ENCODE assay signal across 12 cellular contexts in genomic region chr22:24485608-24486007, GRCh38. TPM values are rescaled to one million over a fixed set of nuclear protein-coding genes. Genes with fewer than 3 reads are reported as not detected.
A peak's percentile ranks its signal among the peaks of the same experiment; 100 is the strongest.
DNase-seq lines count a peak whose midpoint lies in the region; ATAC-seq and TF ChIP-seq lines count a peak whose summit lies in the region.
"Had no signal": no experiment of that assay in that cellular context is flagged by ENCODE, and none has a peak within 500 bp of the region (broad histone marks: within the 10 kb centered on the region; RNA-seq: fewer than 3 reads in every experiment).

No MANE protein-coding gene starts in this region.

- no peaks in the 10 kb centered on the region for H3K27me3 ChIP-seq in A673 (replicated peaks; ENCODE audit: insufficient read depth, low read depth, low read length, poor library complexity)
- no peaks in the 10 kb centered on the region for H3K27me3 ChIP-seq in WERI-Rb-1 (ENCODE audit: insufficient read depth, low read depth, severe bottlenecking)
- no peaks in the 10 kb centered on the region for H3K27me3 ChIP-seq in hepatocyte
- peaks cover 0 to 2% (median 0%) of the 10 kb centered on the region in 45 donors for H3K27me3 ChIP-seq in dorsolateral prefrontal cortex

- DNase-seq in A673 (ENCODE audit: low spot score) (peak; percentile 43), GM13977 (ENCODE audit: low spot score) (no peak), WERI-Rb-1 (no peak), hepatocyte (ENCODE audit: low spot score) (no peak), NK-92 (lab: John Stamatoyannopoulos, UW; ENCODE audit: unreplicated experiment) (no peak), dorsolateral prefrontal cortex (no peak)
- DNase-seq: activated T-cell treated with anti-CD3 and anti-CD28 coated beads, Interleukin-2, amount 50 U/mL, for 48 hours; NCI-H1436 had no signal

- peak; percentile 55 for TF ChIP-seq CTCF in A673 (conservative IDR thresholded peaks at IDR 0.05; ENCODE audit: low read depth, low read length)
- TF ChIP-seq CTCF in GM13977 (IDR thresholded peaks at IDR 0.05; ENCODE audit: extremely low read depth, insufficient read depth, missing control alignments) = peak; percentile 21
- TF ChIP-seq CTCF in WERI-Rb-1 (IDR thresholded peaks at IDR 0.05; ENCODE audit: low read depth, low read length) = peak; percentile 39
- TF ChIP-seq CTCF in hepatocyte (IDR thresholded peaks at IDR 0.05; ENCODE audit: poor library complexity) = peak; percentile 27
- peak in 26 of 56 donors; percentile 8 to 45 (median 25) for TF ChIP-seq CTCF in dorsolateral prefrontal cortex (IDR thresholded peaks at IDR 0.05 in 54 of 56, conservative IDR thresholded peaks at IDR 0.05 in 2 of 56; ENCODE audit: low read depth in 1 of 56, partially characterized antibody in 56 of 56)

- H3K4me1 ChIP-seq in A673 (ENCODE audit: insufficient read depth, low read length, poor library complexity, severe bottlenecking) (peaks cover 49% of the 10 kb centered on the region), hepatocyte (ENCODE audit: insufficient read depth) (no peaks in the 10 kb centered on the region)

- H3K4me2 ChIP-seq in hepatocyte = no peak overlapping the region

- H3K4me3 ChIP-seq in A673 (ENCODE audit: low read depth, low read length, poor library complexity, severe bottlenecking) = no peak overlapping the region
- no peak overlapping the region for H3K4me3 ChIP-seq in WERI-Rb-1 (ENCODE audit: low read depth, low read length)
- no peak overlapping the region for H3K4me3 ChIP-seq in hepatocyte
- no peak overlapping the region for H3K4me3 ChIP-seq in dorsolateral prefrontal cortex
- H3K4me3 ChIP-seq: skin epidermis had no signal

- no peaks in the 10 kb centered on the region for H3K9me2 ChIP-seq in hepatocyte (replicated peaks; ENCODE audit: insufficient read depth)

- CTCF ChIA-PET in A673 (lab: Charles Lee) = interaction anchor here (1.3 kb wide), 1 partner anchor 62 kb away, joined by 7 read pairs; no protein-coding TSS in a partner anchor

- H3K36me3 ChIP-seq in A673 (ENCODE audit: insufficient read depth, low read length, poor library complexity, severe bottlenecking) (no peaks in the 10 kb centered on the region), WERI-Rb-1 (no peaks in the 10 kb centered on the region), hepatocyte (replicated peaks; ENCODE audit: insufficient read depth, low read depth) (no peaks in the 10 kb centered on the region)

- no peaks in the 10 kb centered on the region for H4K20me1 ChIP-seq in hepatocyte (ENCODE audit: insufficient read depth, poor library complexity, severe bottlenecking)

- intact Hi-C loops in A673 (cut with micrococcal nuclease; ENCODE audit: unreplicated experiment) (loop anchor here (5.0 kb wide), 1 partner anchor 58 kb away; the partner anchor contains the start of gene ADORA2A), dorsolateral prefrontal cortex (cut with DNase I) (no loop called here)

- BruUV-seq in A673 (replicated peaks; lab: Mats Ljungman, UMichigan) = no TSS peak

- no peak overlapping the region for H2AFZ ChIP-seq in hepatocyte

- WGBS in hepatocyte (ENCODE audit: low lambda C conversion rate, missing lambda C conversion rate) = 68% methylated on average over 3 of the region's 3 CpGs

- H3K9me3 ChIP-seq in A673 (ENCODE audit: low read depth, low read length, poor library complexity, severe bottlenecking) (no peaks in the 10 kb centered on the region), WERI-Rb-1 (ENCODE audit: severe bottlenecking) (no peaks in the 10 kb centered on the region), hepatocyte (ENCODE audit: low read depth) (no peaks in the 10 kb centered on the region)

- POLR2A ChIA-PET in A673 (lab: Charles Lee; ENCODE audit: low non-redundant PET) = no interaction called here

- no peak for ATAC-seq in HG03354 (IDR thresholded peaks at IDR 0.05; ENCODE audit: poor library complexity, severe bottlenecking, unreplicated experiment)
- ATAC-seq in HG03045 (IDR thresholded peaks at IDR 0.05; ENCODE audit: unreplicated experiment) = no peak

- no peaks in the 10 kb centered on the region for H3K79me2 ChIP-seq in hepatocyte

- H3K27ac ChIP-seq in A673 (ENCODE audit: low read depth, low read length, poor library complexity, severe bottlenecking) = no peak overlapping the region
- no peak overlapping the region for H3K27ac ChIP-seq in WERI-Rb-1
- H3K27ac ChIP-seq in hepatocyte = no peak overlapping the region
- no peak overlapping the region for H3K27ac ChIP-seq in dorsolateral prefrontal cortex
- H3K27ac ChIP-seq: skin epidermis had no signal

- in situ Hi-C loops in GM13977 (cut with MboI; ENCODE audit: low pct_unique_long_range_greater_than_20kb, low sequenced_read_pairs, unreplicated experiment) = no loop called here

RNA-seq across cellular contexts. Expression of gene UPB1, which starts 9.5 kb away (rescaled TPM):
- total RNA-seq in A673 (2021) = 0.11 and 0.35 TPM in 2 replicates
- 1.2 and 1.6 TPM in 2 replicates for total RNA-seq in hepatocyte
- 0.39 and 1.0 TPM in 2 replicates for polyA plus RNA-seq in hepatocyte
- total RNA-seq in dorsolateral prefrontal cortex = 1 to 10 TPM in 41 of 120 experiments, under 1 TPM in 76, not detected in 3; 0.13 to 4.9 (median 0.77) TPM
- total RNA-seq: HT-29 had no signal

RNA-seq across cellular contexts. Expression of gene ADORA2A, which starts 58.2 kb away (rescaled TPM):
- total RNA-seq in A673 (2021) = 9.6 and 10.9 TPM in 2 replicates
- 1.2 and 2.0 TPM in 2 replicates for total RNA-seq in hepatocyte
- polyA plus RNA-seq in hepatocyte = 3.3 and 4.0 TPM in 2 replicates
- 10 to 100 TPM in 68 of 120 experiments, 1 to 10 TPM in 52; 3.3 to 35.0 (median 10.9) TPM for total RNA-seq in dorsolateral prefrontal cortex
